Comparison of ENCODE assay signal across 1 cellular context in genomic region chr2:60553992-60554648, GRCh38.
TF ChIP-seq lines count a peak whose summit lies in the region.

No MANE protein-coding gene starts in this region.

TF ChIP-seq in SK-N-SH treated with all-trans-retinoic acid at 6 μM for 48 hours, 23 proteins besides CTCF, POLR2A, EP300 and RAD21 (continued from another document):
- TF ChIP-seq PPARA (CRISPR knock-in tag; IDR thresholded peaks at IDR 0.05; ENCODE audit: borderline replicate concordance) (no peak), ZNF8 (CRISPR knock-in tag; IDR thresholded peaks at IDR 0.05) (no peak), ISL1 (CRISPR knock-in tag; IDR thresholded peaks at IDR 0.05) (no peak), TCF4 (CRISPR knock-in tag; IDR thresholded peaks at IDR 0.05; ENCODE audit: borderline replicate concordance) (no peak), ZNF565 (CRISPR knock-in tag; conservative IDR thresholded peaks at IDR 0.05; ENCODE audit: low read depth) (no peak)
